1 cellular context compared by ENCODE assay signal in genomic region chr15:62403164-62403809, GRCh38.
A peak's percentile ranks its signal among the peaks of the same experiment; 100 is the strongest.
TF ChIP-seq lines count a peak whose summit lies in the region.

No MANE protein-coding gene starts in this region.

TF ChIP-seq in SK-N-SH, 30 proteins besides CTCF, POLR2A, EP300 and RAD21 (continued from another document):
- TF ChIP-seq ZBTB33 (IDR thresholded peaks at IDR 0.05; ENCODE audit: borderline replicate concordance, low read depth) = 0 out of 2 replicates have a peak, but pooled peaks have one; percentile 25
- no peak for TF ChIP-seq SIN3A (IDR thresholded peaks at IDR 0.05; ENCODE audit: borderline replicate concordance, low read depth, low read length)
- TF ChIP-seq USF1 (IDR thresholded peaks at IDR 0.05; ENCODE audit: borderline replicate concordance, low read depth) = no peak
- no peak for TF ChIP-seq RCOR1 (IDR thresholded peaks at IDR 0.05; ENCODE audit: low read length)
- no peak for TF ChIP-seq FOXM1 (IDR thresholded peaks at IDR 0.05; ENCODE audit: low read depth)
- TF ChIP-seq TCF12 (IDR thresholded peaks at IDR 0.05) = peak; percentile 56
- no peak for TF ChIP-seq YY1 (IDR thresholded peaks at IDR 0.05; ENCODE audit: low read depth)
- no peak for TF ChIP-seq EZH2phosphoT487 (IDR thresholded peaks at IDR 0.05; ENCODE audit: borderline replicate concordance, low read depth)
- TF ChIP-seq PBX3 (IDR thresholded peaks at IDR 0.05) = peak; percentile 17; the same call in 1 of the 2 replicates
- TF ChIP-seq NFIC (IDR thresholded peaks at IDR 0.05; ENCODE audit: borderline replicate concordance) = peak; percentile 95
- TF ChIP-seq MEF2A (IDR thresholded peaks at IDR 0.05; ENCODE audit: borderline replicate concordance, low read depth) = no peak
- TF ChIP-seq GABPA (IDR thresholded peaks at IDR 0.05; ENCODE audit: low read depth) = no peak
- TF ChIP-seq TAF1 (IDR thresholded peaks at IDR 0.05; ENCODE audit: borderline replicate concordance, low read depth, low read length) = no peak
- no peak for TF ChIP-seq RFX5 (IDR thresholded peaks at IDR 0.05; ENCODE audit: low read length)
- TF ChIP-seq RXRA (IDR thresholded peaks at IDR 0.05; ENCODE audit: borderline replicate concordance, low read depth) = peak; percentile 79
- TF ChIP-seq POLR2AphosphoS5 (IDR thresholded peaks at IDR 0.05; ENCODE audit: low read depth, low read length) = peak; percentile 41; the same call in 1 of the 2 replicates
- TF ChIP-seq MAX (IDR thresholded peaks at IDR 0.05; ENCODE audit: low read depth) = 0 out of 2 replicates have a peak, but pooled peaks have one; percentile 15
- TF ChIP-seq CHD2 (IDR thresholded peaks at IDR 0.05; ENCODE audit: low read length, partially characterized antibody) = no peak
